Comparison of ENCODE assay signal across 12 cellular contexts in the genomic region with DNA sequence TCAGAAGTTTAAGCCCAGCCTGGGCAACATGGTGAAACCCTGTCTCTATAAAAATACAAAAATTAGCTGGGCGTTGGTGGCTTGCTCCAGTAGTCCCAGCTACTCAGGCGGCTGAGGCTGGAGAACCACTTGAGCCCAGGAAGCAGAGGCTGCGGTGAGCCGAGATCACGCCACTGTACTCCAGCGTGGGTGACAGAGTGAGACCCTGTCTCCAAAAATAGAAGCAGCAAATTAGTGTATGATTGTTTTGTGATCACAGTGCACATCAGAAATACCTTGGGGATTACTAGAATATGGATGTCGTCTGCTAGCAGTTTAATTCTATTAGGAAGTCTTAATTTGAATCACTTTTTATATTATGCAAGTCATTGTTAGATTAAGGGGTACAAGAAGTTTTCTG. TPM values are rescaled to one million over a fixed set of nuclear protein-coding genes. Genes with fewer than 3 reads are reported as not detected.
A peak's percentile ranks its signal among the peaks of the same experiment; 100 is the strongest.
DNase-seq lines count a peak whose midpoint lies in the region; ATAC-seq and TF ChIP-seq lines count a peak whose summit lies in the region.
"Had no signal": no experiment of that assay in that cellular context is flagged by ENCODE, and none has a peak within 500 bp of the region (broad histone marks: within the 10 kb centered on the region; RNA-seq: fewer than 3 reads in every experiment).

No MANE protein-coding gene starts in this region.

- H3K4me3 ChIP-seq in right cardiac atrium (ENCODE audit: low read length) (no peak overlapping the region), vagina (no peak overlapping the region), ovary (no peak overlapping the region)

- DNase-seq in stimulated activated naive CD8-positive, alpha-beta T cell treated with anti-CD3 and anti-CD28 coated beads, Interleukin-15, amount 100 ng/mL, for 72 hours = no peak
- DNase-seq in WTC11 (ENCODE audit: low spot score) (no peak), right cardiac atrium (peak in 1 of 3 donors; percentile 64), vagina (ENCODE audit: extremely low spot score in 2 of 2) (no peak), middle frontal gyrus (ENCODE audit: extremely low spot score, low spot score) (no peak), ovary (no peak), C1 segment of cervical spinal cord (lab: John Stamatoyannopoulos, UW) (no peak)
- DNase-seq: activated T-cell treated with anti-CD3 and anti-CD28 coated beads for 4 hours, Calu3, KG1, NCI-H1930 had no signal

- H3K4me1 Mint-ChIP-seq in stimulated activated naive CD8-positive, alpha-beta T cell treated with anti-CD3 and anti-CD28 coated beads, Interleukin-15, Interleukin-2, amounts not matched to agents 100 ng/mL and 50 ng/mL, for 24 hours (ENCODE audit: low read depth) = peaks cover 69% of the 10 kb centered on the region
- H3K4me1 Mint-ChIP-seq in stimulated activated naive CD8-positive, alpha-beta T cell treated with anti-CD3 and anti-CD28 coated beads, Interleukin-15, amount 100 ng/mL, for 72 hours = peaks cover 67% of the 10 kb centered on the region
- no peaks in the 10 kb centered on the region for H3K4me1 Mint-ChIP-seq in WTC11

- H3K4me1 ChIP-seq in right cardiac atrium (ENCODE audit: control insufficient read depth, insufficient read depth, low read length) (no peaks in the 10 kb centered on the region), vagina (peaks cover 14% of the 10 kb centered on the region), ovary (ENCODE audit: insufficient read depth) (peaks cover 4% of the 10 kb centered on the region)

- H3K9me3 ChIP-seq in right cardiac atrium (ENCODE audit: control insufficient read depth, low read length) (no peaks in the 10 kb centered on the region), vagina (no peaks in the 10 kb centered on the region), ovary (no peaks in the 10 kb centered on the region)

- intact Hi-C loops in right cardiac atrium (cut with DNase I) = no loop called here
- intact Hi-C loops in vagina (cut with DNase I) = no loop called here
- intact Hi-C loops in ovary (cut with DNase I) = no loop called here

- no peak for TF ChIP-seq CTCF in WTC11 (IDR thresholded peaks at IDR 0.05)
- no peak for TF ChIP-seq CTCF in vagina (IDR thresholded peaks at IDR 0.05)
- TF ChIP-seq CTCF in ovary (IDR thresholded peaks at IDR 0.05) = no peak

- H3K27me3 Mint-ChIP-seq in stimulated activated naive CD8-positive, alpha-beta T cell treated with anti-CD3 and anti-CD28 coated beads, Interleukin-15, Interleukin-2, amounts not matched to agents 100 ng/mL and 50 ng/mL, for 24 hours = no peaks in the 10 kb centered on the region
- no peaks in the 10 kb centered on the region for H3K27me3 Mint-ChIP-seq in stimulated activated naive CD8-positive, alpha-beta T cell treated with anti-CD3 and anti-CD28 coated beads, Interleukin-15, amount 100 ng/mL, for 72 hours
- no peaks in the 10 kb centered on the region for H3K27me3 Mint-ChIP-seq in WTC11 (ENCODE audit: low read depth)

- POLR2A ChIA-PET in WTC11 (lab: Charles Lee) = no interaction called here

- peak overlapping the region; percentile 17 for H3K4me3 Mint-ChIP-seq in stimulated activated naive CD8-positive, alpha-beta T cell treated with anti-CD3 and anti-CD28 coated beads, Interleukin-15, Interleukin-2, amounts not matched to agents 100 ng/mL and 50 ng/mL, for 24 hours
- peak overlapping the region in 1 of 2 donors; percentile 39 for H3K4me3 Mint-ChIP-seq in stimulated activated naive CD8-positive, alpha-beta T cell treated with anti-CD3 and anti-CD28 coated beads, Interleukin-15, amount 100 ng/mL, for 72 hours
- no peak overlapping the region for H3K4me3 Mint-ChIP-seq in WTC11

- CTCF ChIA-PET in WTC11 (lab: Charles Lee) = interaction anchor here (1.1 to 1.5 kb wide), 2 partner anchors 101 to 125 kb away, joined by 6 read pairs; no protein-coding TSS in a partner anchor

- ATAC-seq in stimulated activated naive CD8-positive, alpha-beta T cell treated with anti-CD3 and anti-CD28 coated beads, Interleukin-15, amount 100 ng/mL, for 72 hours = no peak
- no peak for ATAC-seq in WTC11
- peak in 1 of 2 donors; percentile 24 for ATAC-seq in right cardiac atrium

- H3K36me3 ChIP-seq in vagina (peaks cover 0 to 45% of the 10 kb centered on the region in 2 donors), ovary (no peaks in the 10 kb centered on the region)

- H3K27me3 ChIP-seq in right cardiac atrium (ENCODE audit: control insufficient read depth, insufficient read depth) (no peaks in the 10 kb centered on the region), vagina (no peaks in the 10 kb centered on the region), ovary (no peaks in the 10 kb centered on the region)

- H3K9me3 Mint-ChIP-seq in stimulated activated naive CD8-positive, alpha-beta T cell treated with anti-CD3 and anti-CD28 coated beads, Interleukin-15, Interleukin-2, amounts not matched to agents 100 ng/mL and 50 ng/mL, for 24 hours = no peaks in the 10 kb centered on the region
- no peaks in the 10 kb centered on the region for H3K9me3 Mint-ChIP-seq in stimulated activated naive CD8-positive, alpha-beta T cell treated with anti-CD3 and anti-CD28 coated beads, Interleukin-15, amount 100 ng/mL, for 72 hours
- H3K9me3 Mint-ChIP-seq in WTC11 = no peaks in the 10 kb centered on the region

- 68% methylated on average over 7 of the region's 7 CpGs for WGBS in right cardiac atrium
- 70 to 94% (median 87%) methylated on average over 7 of the region's 7 CpGs for WGBS in ovary, 3 donors

- TF ChIP-seq EP300 in ovary (IDR thresholded peaks at IDR 0.05) = no peak

- H3K27ac ChIP-seq in right cardiac atrium (ENCODE audit: low read length) = peak overlapping the region; percentile 45
- peak overlapping the region; percentile 8 for H3K27ac ChIP-seq in vagina
- no peak overlapping the region for H3K27ac ChIP-seq in ovary

- TF ChIP-seq POLR2A in vagina (IDR thresholded peaks at IDR 0.05) = no peak
- TF ChIP-seq POLR2A in ovary (IDR thresholded peaks at IDR 0.05) = no peak

- H3K27ac Mint-ChIP-seq in stimulated activated naive CD8-positive, alpha-beta T cell treated with anti-CD3 and anti-CD28 coated beads, Interleukin-15, Interleukin-2, amounts not matched to agents 100 ng/mL and 50 ng/mL, for 24 hours = peak overlapping the region; percentile 81
- H3K27ac Mint-ChIP-seq in stimulated activated naive CD8-positive, alpha-beta T cell treated with anti-CD3 and anti-CD28 coated beads, Interleukin-15, amount 100 ng/mL, for 72 hours = no peak overlapping the region
- H3K27ac Mint-ChIP-seq in WTC11 = peak overlapping the region; percentile 32; the same call in 1 of the 2 replicates

- H3K36me3 Mint-ChIP-seq in stimulated activated naive CD8-positive, alpha-beta T cell treated with anti-CD3 and anti-CD28 coated beads, Interleukin-15, Interleukin-2, amounts not matched to agents 100 ng/mL and 50 ng/mL, for 24 hours (ENCODE audit: low read depth) = peaks cover 81% of the 10 kb centered on the region
- H3K36me3 Mint-ChIP-seq in WTC11 = peaks cover 56% of the 10 kb centered on the region

TF ChIP-seq in WTC11, 78 proteins besides CTCF, POLR2A, EP300 and RAD21:
- no peak for TF ChIP-seq CREM (CRISPR knock-in tag; IDR thresholded peaks at IDR 0.05)
- no peak for TF ChIP-seq ZNF121 (CRISPR knock-in tag; IDR thresholded peaks at IDR 0.05)
- TF ChIP-seq, protein P1, sequence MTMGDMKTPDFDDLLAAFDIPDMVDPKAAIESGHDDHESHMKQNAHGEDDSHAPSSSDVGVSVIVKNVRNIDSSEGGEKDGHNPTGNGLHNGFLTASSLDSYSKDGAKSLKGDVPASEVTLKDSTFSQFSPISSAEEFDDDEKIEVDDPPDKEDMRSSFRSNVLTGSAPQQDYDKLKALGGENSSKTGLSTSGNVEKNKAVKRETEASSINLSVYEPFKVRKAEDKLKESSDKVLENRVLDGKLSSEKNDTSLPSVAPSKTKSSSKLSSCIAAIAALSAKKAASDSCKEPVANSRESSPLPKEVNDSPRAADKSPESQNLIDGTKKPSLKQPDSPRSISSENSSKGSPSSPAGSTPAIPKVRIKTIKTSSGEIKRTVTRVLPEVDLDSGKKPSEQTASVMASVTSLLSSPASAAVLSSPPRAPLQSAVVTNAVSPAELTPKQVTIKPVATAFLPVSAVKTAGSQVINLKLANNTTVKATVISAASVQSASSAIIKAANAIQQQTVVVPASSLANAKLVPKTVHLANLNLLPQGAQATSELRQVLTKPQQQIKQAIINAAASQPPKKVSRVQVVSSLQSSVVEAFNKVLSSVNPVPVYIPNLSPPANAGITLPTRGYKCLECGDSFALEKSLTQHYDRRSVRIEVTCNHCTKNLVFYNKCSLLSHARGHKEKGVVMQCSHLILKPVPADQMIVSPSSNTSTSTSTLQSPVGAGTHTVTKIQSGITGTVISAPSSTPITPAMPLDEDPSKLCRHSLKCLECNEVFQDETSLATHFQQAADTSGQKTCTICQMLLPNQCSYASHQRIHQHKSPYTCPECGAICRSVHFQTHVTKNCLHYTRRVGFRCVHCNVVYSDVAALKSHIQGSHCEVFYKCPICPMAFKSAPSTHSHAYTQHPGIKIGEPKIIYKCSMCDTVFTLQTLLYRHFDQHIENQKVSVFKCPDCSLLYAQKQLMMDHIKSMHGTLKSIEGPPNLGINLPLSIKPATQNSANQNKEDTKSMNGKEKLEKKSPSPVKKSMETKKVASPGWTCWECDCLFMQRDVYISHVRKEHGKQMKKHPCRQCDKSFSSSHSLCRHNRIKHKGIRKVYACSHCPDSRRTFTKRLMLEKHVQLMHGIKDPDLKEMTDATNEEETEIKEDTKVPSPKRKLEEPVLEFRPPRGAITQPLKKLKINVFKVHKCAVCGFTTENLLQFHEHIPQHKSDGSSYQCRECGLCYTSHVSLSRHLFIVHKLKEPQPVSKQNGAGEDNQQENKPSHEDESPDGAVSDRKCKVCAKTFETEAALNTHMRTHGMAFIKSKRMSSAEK (CRISPR knock-in tag; IDR thresholded peaks at IDR 0.05; ENCODE audit: borderline replicate concordance) = no peak
- no peak for TF ChIP-seq JUN (CRISPR knock-in tag; IDR thresholded peaks at IDR 0.05)
- TF ChIP-seq CREB1 (CRISPR knock-in tag; IDR thresholded peaks at IDR 0.05) = no peak
- TF ChIP-seq, protein P2, sequence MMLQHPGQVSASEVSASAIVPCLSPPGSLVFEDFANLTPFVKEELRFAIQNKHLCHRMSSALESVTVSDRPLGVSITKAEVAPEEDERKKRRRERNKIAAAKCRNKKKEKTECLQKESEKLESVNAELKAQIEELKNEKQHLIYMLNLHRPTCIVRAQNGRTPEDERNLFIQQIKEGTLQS (CRISPR knock-in tag; conservative IDR thresholded peaks at IDR 0.05) = no peak

RNA-seq across cellular contexts. Expression of gene ZBTB17, which starts 59.0 kb away (rescaled TPM):
- total RNA-seq in WTC11 (2021) (27.6 to 32.0 TPM (median 27.9 TPM) in 3 replicates), right cardiac atrium (10 to 100 TPM; 22.8 to 27.0 (median 24.0) TPM), vagina (38.5 TPM), ovary (10 to 100 TPM; 18.8 to 45.7 (median 29.8) TPM)
- polyA plus RNA-seq in right cardiac atrium (22.1 TPM), ovary (10 to 100 TPM in 1 of 2 donors, 1 to 10 TPM in 1; 3.7 to 33.1 TPM)

Comparison
In these comparisons a context has a peak if more than half of its experiments do, and no peak if none do; other contexts are left out.
1. H3K27ac Mint-ChIP-seq: peak in stimulated activated naive CD8-positive, alpha-beta T cell treated with anti-CD3 and anti-CD28 coated beads, Interleukin-15, Interleukin-2, amounts not matched to agents 100 ng/mL and 50 ng/mL, for 24 hours (single experiment) and WTC11 (single experiment); none in stimulated activated naive CD8-positive, alpha-beta T cell treated with anti-CD3 and anti-CD28 coated beads, Interleukin-15, amount 100 ng/mL, for 72 hours (0 of 2).
2. H3K27ac ChIP-seq: peak in right cardiac atrium (single experiment) and vagina (single experiment); none in ovary (0 of 2).